Comparison of ENCODE assay signal across 21 cellular contexts in genomic region chr4:10612476-10612875, GRCh38.
"Had no signal": no experiment of that assay in that cellular context is flagged by ENCODE, and none has a peak within 500 bp of the region (broad histone marks: within the 10 kb centered on the region; RNA-seq: fewer than 3 reads in every experiment).

No MANE protein-coding gene starts in this region.

- H3K4me1 Mint-ChIP-seq: immature natural killer cell; natural killer cell; stimulated activated effector memory CD8-positive, alpha-beta T cell treated with anti-CD3 and anti-CD28 coated beads, Interleukin-12 subunit alpha, Interleukin-12 subunit beta, amount 100 ng/mL, for 72 hours had no signal

- H3K4me3 ChIP-seq: lung, ovary, psoas muscle, sigmoid colon, stomach, thyroid gland had no signal

- H3K27ac Mint-ChIP-seq: effector memory CD8-positive, alpha-beta T cell; immature natural killer cell; natural killer cell; stimulated activated effector memory CD8-positive, alpha-beta T cell treated with anti-CD3 and anti-CD28 coated beads, Interleukin-12 subunit alpha, Interleukin-12 subunit beta, amount 100 ng/mL, for 72 hours had no signal

- H3K4me1 ChIP-seq: psoas muscle, sigmoid colon, stomach, thyroid gland had no signal

- H3K36me3 ChIP-seq: ovary, sigmoid colon, stomach, thyroid gland had no signal

- H3K9me3 ChIP-seq: ovary, psoas muscle, sigmoid colon, stomach, thyroid gland had no signal

- DNase-seq: cortex of kidney; effector memory CD8-positive, alpha-beta T cell; hypothalamus; immature natural killer cell; kidney; natural killer cell; occipital lobe; ovary; posterior cingulate gyrus; psoas muscle; right cardiac atrium; sigmoid colon; stimulated activated CD4-positive, alpha-beta T cell treated with anti-CD3 and anti-CD28 coated beads, Interleukin-2, amount 100 ng/mL, for 24 hours; stimulated activated CD4-positive, alpha-beta T cell treated with anti-CD3 and anti-CD28 coated beads, Interleukin-4, amount 100 ng/mL, for 24 hours; stimulated activated naive CD4-positive, alpha-beta T cell treated with Interleukin-2 at 50 U/mL for 16 hours; stomach; thyroid gland had no signal

- H3K27ac ChIP-seq: ovary, psoas muscle, sigmoid colon, stomach, thyroid gland had no signal

- H3K27me3 ChIP-seq: ovary, sigmoid colon, stomach, thyroid gland had no signal

- H3K9me3 Mint-ChIP-seq: effector memory CD8-positive, alpha-beta T cell; immature natural killer cell; natural killer cell; stimulated activated effector memory CD8-positive, alpha-beta T cell treated with anti-CD3 and anti-CD28 coated beads, Interleukin-12 subunit alpha, Interleukin-12 subunit beta, amount 100 ng/mL, for 72 hours; type B pancreatic cell had no signal

- H3K4me3 Mint-ChIP-seq: effector memory CD8-positive, alpha-beta T cell; immature natural killer cell; natural killer cell; stimulated activated effector memory CD8-positive, alpha-beta T cell treated with anti-CD3 and anti-CD28 coated beads, Interleukin-12 subunit alpha, Interleukin-12 subunit beta, amount 100 ng/mL, for 72 hours; type B pancreatic cell had no signal

- ATAC-seq: effector memory CD8-positive, alpha-beta T cell; left lobe of liver; natural killer cell; psoas muscle; right cardiac atrium; stimulated activated effector memory CD8-positive, alpha-beta T cell treated with anti-CD3 and anti-CD28 coated beads, Interleukin-12 subunit alpha, Interleukin-12 subunit beta, amount 100 ng/mL, for 72 hours had no signal

- H3K36me3 Mint-ChIP-seq: immature natural killer cell; natural killer cell; stimulated activated effector memory CD8-positive, alpha-beta T cell treated with anti-CD3 and anti-CD28 coated beads, Interleukin-12 subunit alpha, Interleukin-12 subunit beta, amount 100 ng/mL, for 72 hours had no signal
